ENCODE assay signal across 32 cellular contexts in the genomic region with DNA sequence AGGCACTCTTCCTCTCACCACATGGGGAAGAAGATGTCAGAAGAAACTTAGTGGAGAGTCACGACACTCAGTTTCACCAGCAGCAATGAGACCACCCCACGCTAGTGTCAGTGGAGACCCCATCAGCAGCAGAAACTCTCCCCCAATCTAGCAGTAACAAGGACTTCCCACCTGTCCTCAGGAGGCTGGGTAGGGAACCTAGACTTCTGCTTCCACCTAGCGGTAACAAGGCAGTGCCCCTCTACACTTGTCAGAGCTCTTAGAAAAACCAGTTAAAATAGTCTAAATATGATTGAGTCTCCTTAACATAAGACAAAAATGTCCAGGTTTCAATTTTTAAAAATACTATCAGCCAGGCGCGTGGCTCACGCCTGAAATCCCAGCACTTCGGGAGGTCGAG. TPM values are rescaled to one million over a fixed set of nuclear protein-coding genes. Genes with fewer than 3 reads are reported as not detected.
DNase-seq lines count a peak whose midpoint lies in the region; ATAC-seq and TF ChIP-seq lines count a peak whose summit lies in the region.
"Had no signal": no experiment of that assay in that cellular context is flagged by ENCODE, and none has a peak within 500 bp of the region (broad histone marks: within the 10 kb centered on the region; RNA-seq: fewer than 3 reads in every experiment).

No MANE protein-coding gene starts in this region.

- no peak overlapping the region for H3K4me3 ChIP-seq in OCI-LY1 (ENCODE audit: low read depth, low read length, poor library complexity, severe bottlenecking)
- no peak overlapping the region for H3K4me3 ChIP-seq in choroid plexus epithelial cell (ENCODE audit: low read depth, low read length)
- H3K4me3 ChIP-seq in tibial artery, result no peak overlapping the region
- H3K4me3 ChIP-seq: BLaER1 treated with 17β-estradiol and CSF1 and Interleukin-3, amounts not matched to agents 10 nM and 100 nM; cardiac muscle cell; coronary artery; esophagus muscularis mucosa; heart left ventricle had no signal

- no peak overlapping the region for H2BK12ac ChIP-seq in H9 (ENCODE audit: insufficient read length, low read depth, low read length)

- H3K23me2 ChIP-seq in H9 (ENCODE audit: insufficient read length, low read depth, low read length, poor library complexity, severe bottlenecking), result no peaks in the 10 kb centered on the region

- no peaks in the 10 kb centered on the region; a peak in 1 of 5 replicates for H3K9me3 Mint-ChIP-seq in H9
- H3K9me3 Mint-ChIP-seq: activated CD8-positive, alpha-beta T cell treated with anti-CD3 and anti-CD28 coated beads for 36 hours; activated T-helper 2 cell treated with anti-CD3 and anti-CD28 coated beads, Interferon-gamma antibody, Interleukin-2, Interleukin-4, amounts not matched to agents 10 μg/mL and 5 μg/mL and 100 μg/mL, durations not matched to agents 14 hours and 24 hours and 36 hours; effector memory CD8-positive, alpha-beta T cell; type B pancreatic cell had no signal

- H3K4me3 Mint-ChIP-seq in H9, result no peak overlapping the region
- H3K4me3 Mint-ChIP-seq: activated CD8-positive, alpha-beta T cell treated with anti-CD3 and anti-CD28 coated beads for 36 hours; activated naive CD4-positive, alpha-beta T cell treated with anti-CD3 and anti-CD28 coated beads, Interleukin-2, amount 50 U/mL, for 24 hours; effector memory CD8-positive, alpha-beta T cell; neural crest cell; type B pancreatic cell had no signal

- no peak overlapping the region for H4K5ac ChIP-seq in H9 (ENCODE audit: insufficient read length, low read depth, low read length)

- no peaks in the 10 kb centered on the region for H3F3A ChIP-seq in OCI-LY1 (ENCODE audit: insufficient read depth, low read length)

- no peaks in the 10 kb centered on the region for H3K9me2 ChIP-seq in OCI-LY1 (ENCODE audit: low read depth, low read length)

- TF ChIP-seq CTCF in C4-2B (conservative IDR thresholded peaks at IDR 0.05) (peak; percentile 25), H9 (conservative IDR thresholded peaks at IDR 0.05) (peak; percentile 59), OCI-LY1 (IDR thresholded peaks at IDR 0.05; ENCODE audit: low read length) (peak; percentile 29; the same call in 1 of the 2 replicates), choroid plexus epithelial cell (conservative IDR thresholded peaks at IDR 0.05; ENCODE audit: low read depth, low read length) (peak; percentile 3), tibial artery (IDR thresholded peaks at IDR 0.05) (no peak)

- H3K27me3 Mint-ChIP-seq in H9 (ENCODE audit: low read depth), result no peaks in the 10 kb centered on the region
- H3K27me3 Mint-ChIP-seq: activated CD8-positive, alpha-beta T cell treated with anti-CD3 and anti-CD28 coated beads for 36 hours; activated naive CD4-positive, alpha-beta T cell treated with anti-CD3 and anti-CD28 coated beads, Interleukin-2, amount 50 U/mL, for 24 hours; effector memory CD8-positive, alpha-beta T cell; type B pancreatic cell had no signal

- ATAC-seq in GM18861 (IDR thresholded peaks at IDR 0.05; ENCODE audit: unreplicated experiment), result no peak
- ATAC-seq in HG02623 (IDR thresholded peaks at IDR 0.05; ENCODE audit: unreplicated experiment), result no peak
- ATAC-seq: activated CD8-positive, alpha-beta T cell treated with anti-CD3 and anti-CD28 coated beads for 36 hours; effector memory CD8-positive, alpha-beta T cell; foreskin keratinocyte; heart left ventricle had no signal

- peak; percentile 44 for DNase-seq in H9
- DNase-seq in choroid plexus epithelial cell (ENCODE audit: low read depth), result no peak
- DNase-seq in tibial artery, result no peak
- DNase-seq: activated CD4-positive, CD25-positive, alpha-beta regulatory T cell treated with anti-CD3 and anti-CD28 coated beads, Interleukin-2, amount 50 U/mL, for 72 hours; activated CD8-positive, alpha-beta T cell treated with anti-CD3 and anti-CD28 coated beads for 36 hours; amygdala; COR-L47; DMS79; effector memory CD8-positive, alpha-beta T cell; foreskin keratinocyte; GF-D8; heart left ventricle; NCI-H1105 treated with DMSO at 0.1 percent for 48 hours; NCI-H2029 treated with DMSO at 0.1 percent for 48 hours; NCI-H345; NCI-H748 treated with DMSO at 0.1 percent for 48 hours; stimulated activated CD4-positive, alpha-beta T cell treated with anti-CD3 and anti-CD28 coated beads, Interleukin-2, amount 100 ng/mL, for 24 hours had no signal

- no peak overlapping the region for H3K14ac ChIP-seq in H9 (ENCODE audit: insufficient read depth, low read length)

- H3K36me3 Mint-ChIP-seq in H9 (ENCODE audit: insufficient read depth in 1 of 3, low read depth in 3 of 3), result no peaks in the 10 kb centered on the region
- H3K36me3 Mint-ChIP-seq: type B pancreatic cell had no signal

- no peak overlapping the region for H3K27ac ChIP-seq in C4-2B
- no peak overlapping the region for H3K27ac ChIP-seq in H9 (ENCODE audit: insufficient read length, low read depth, low read length)
- no peak overlapping the region for H3K27ac ChIP-seq in OCI-LY1 (ENCODE audit: low read depth, low read length, poor library complexity, severe bottlenecking)
- H3K27ac ChIP-seq in tibial artery, result no peak overlapping the region
- H3K27ac ChIP-seq: BLaER1 treated with 17β-estradiol and CSF1 and Interleukin-3, amounts not matched to agents 10 nM and 100 nM; cardiac muscle cell; coronary artery; esophagus muscularis mucosa; foreskin keratinocyte; heart left ventricle; HL-60; parathyroid adenoma had no signal

- no peak overlapping the region for H2BK20ac ChIP-seq in H9 (ENCODE audit: low read depth, low read length, poor library complexity, severe bottlenecking)

- no peaks in the 10 kb centered on the region for H3K4me1 Mint-ChIP-seq in H9

- no peak overlapping the region for H2AK5ac ChIP-seq in H9 (ENCODE audit: insufficient read length, low read length)

- intact Hi-C loops in tibial artery (cut with DNase I; ENCODE audit: low total_unique reads), result no loop called here

- H3K36me3 ChIP-seq in OCI-LY1 (ENCODE audit: insufficient read depth, low read length) (no peaks in the 10 kb centered on the region), tibial artery (no peaks in the 10 kb centered on the region)
- H3K36me3 ChIP-seq: BLaER1 treated with 17β-estradiol and CSF1 and Interleukin-3, amounts not matched to agents 10 nM and 100 nM; cardiac muscle cell; esophagus muscularis mucosa; heart left ventricle had no signal

- H3K79me2 ChIP-seq in H9 (ENCODE audit: insufficient read depth, low read length) (no peaks in the 10 kb centered on the region), OCI-LY1 (ENCODE audit: insufficient read depth, low read length) (no peaks in the 10 kb centered on the region)
- H3K79me2 ChIP-seq: parathyroid adenoma had no signal

- H3K56ac ChIP-seq in H9 (ENCODE audit: insufficient read length, low read depth, low read length), result no peak overlapping the region

- H3T11ph ChIP-seq in H9 (ENCODE audit: low read length), result no peak overlapping the region

- H3K4me1 ChIP-seq in H9 (ENCODE audit: insufficient read depth, low read length) (no peaks in the 10 kb centered on the region), OCI-LY1 (ENCODE audit: insufficient read depth, low read length, severe bottlenecking) (no peaks in the 10 kb centered on the region), tibial artery (no peaks in the 10 kb centered on the region)
- H3K4me1 ChIP-seq: BLaER1 treated with 17β-estradiol and CSF1 and Interleukin-3, amounts not matched to agents 10 nM and 100 nM; esophagus muscularis mucosa; foreskin keratinocyte; heart left ventricle; parathyroid adenoma had no signal

- no peak overlapping the region for H4K91ac ChIP-seq in H9 (ENCODE audit: insufficient read length, low read depth, low read length)

- H2BK15ac ChIP-seq in H9 (ENCODE audit: low read depth, low read length), result no peak overlapping the region

- H2BK120ac ChIP-seq in H9 (ENCODE audit: low read depth, low read length, poor library complexity, severe bottlenecking), result no peak overlapping the region

- whole genome bisulfite sequencing in H9 (ENCODE audit: extremely low coverage, insufficient read length, low lambda C conversion rate), result no CpG with 5 or more reads among the region's 8 CpGs

- H3K9me3 ChIP-seq in H9 (ENCODE audit: control insufficient read depth, low read depth, low read length) (no peaks in the 10 kb centered on the region), OCI-LY1 (ENCODE audit: low read length) (no peaks in the 10 kb centered on the region), tibial artery (no peaks in the 10 kb centered on the region)
- H3K9me3 ChIP-seq: BLaER1 treated with 17β-estradiol and CSF1 and Interleukin-3, amounts not matched to agents 10 nM and 100 nM; esophagus muscularis mucosa; heart left ventricle had no signal

- no peak overlapping the region for H2AFZ ChIP-seq in H9 (ENCODE audit: low read length)
- no peak overlapping the region for H2AFZ ChIP-seq in OCI-LY1 (ENCODE audit: low read length)
- H2AFZ ChIP-seq: parathyroid adenoma had no signal

- H4K20me1 ChIP-seq in H9 (ENCODE audit: control insufficient read depth, insufficient read depth, insufficient read length) (no peaks in the 10 kb centered on the region), OCI-LY1 (ENCODE audit: insufficient read depth, low read length) (no peaks in the 10 kb centered on the region)
- H4K20me1 ChIP-seq: BLaER1 treated with 17β-estradiol and CSF1 and Interleukin-3, amounts not matched to agents 10 nM and 100 nM had no signal

- no peak overlapping the region for H3K4me2 ChIP-seq in H9 (ENCODE audit: insufficient read depth, insufficient read length, low read length)
- H3K4me2 ChIP-seq in OCI-LY1 (ENCODE audit: low read length), result no peak overlapping the region
- H3K4me2 ChIP-seq: BLaER1 treated with 17β-estradiol and CSF1 and Interleukin-3, amounts not matched to agents 10 nM and 100 nM had no signal

- no peaks in the 10 kb centered on the region for H3K79me1 ChIP-seq in H9 (ENCODE audit: insufficient read depth, low read depth, low read length, poor library complexity, severe bottlenecking)

- H3K9ac ChIP-seq in H9 (ENCODE audit: extremely low read depth, insufficient read length, low read length) (no peak overlapping the region), OCI-LY1 (ENCODE audit: low read length) (no peak overlapping the region)
- H3K9ac ChIP-seq: BLaER1 treated with 17β-estradiol and CSF1 and Interleukin-3, amounts not matched to agents 10 nM and 100 nM; parathyroid adenoma had no signal

- H3K18ac ChIP-seq in H9 (ENCODE audit: insufficient read length, low read depth, low read length), result no peak overlapping the region

- H3K27me3 ChIP-seq in H9 (ENCODE audit: insufficient read depth, low read length), result no peaks in the 10 kb centered on the region
- H3K27me3 ChIP-seq in OCI-LY1 (ENCODE audit: insufficient read depth, low read length), result no peaks in the 10 kb centered on the region
- H3K27me3 ChIP-seq in tibial artery, result no peaks in the 10 kb centered on the region
- H3K27me3 ChIP-seq: BLaER1 treated with 17β-estradiol and CSF1 and Interleukin-3, amounts not matched to agents 10 nM and 100 nM; cardiac muscle cell; esophagus muscularis mucosa; foreskin keratinocyte; heart left ventricle had no signal

- H2BK5ac ChIP-seq in H9 (ENCODE audit: insufficient read length, low read length), result no peak overlapping the region

- H4K8ac ChIP-seq in H9 (replicated peaks; ENCODE audit: insufficient read length, low read depth, low read length), result no peak overlapping the region

- no peak overlapping the region for H3K4ac ChIP-seq in H9 (ENCODE audit: low read depth, low read length)

- no peak overlapping the region for H3K23ac ChIP-seq in H9 (ENCODE audit: insufficient read length, low read depth, low read length)

- H3K27ac Mint-ChIP-seq in H9, result no peak overlapping the region
- H3K27ac Mint-ChIP-seq: activated CD8-positive, alpha-beta T cell treated with anti-CD3 and anti-CD28 coated beads for 36 hours; activated T-helper 2 cell treated with anti-CD3 and anti-CD28 coated beads, Interferon-gamma antibody, Interleukin-2, Interleukin-4, amounts not matched to agents 10 μg/mL and 5 μg/mL and 100 μg/mL, durations not matched to agents 14 hours and 24 hours and 36 hours; effector memory CD8-positive, alpha-beta T cell; type B pancreatic cell had no signal

RNA-seq across cellular contexts. Expression of gene TRAT1, which starts 57.3 kb away (rescaled TPM):
- not detected in 2 replicates for total RNA-seq in H9 (2021)
- total RNA-seq: cardiac muscle cell, foreskin keratinocyte, MCF 10A, neural crest cell had no signal

Comparison
In these comparisons a context has a peak if more than half of its experiments do, and no peak if none do; other contexts are left out.
1. CTCF ChIP-seq: peak in C4-2B (single experiment), H9 (single experiment), OCI-LY1 (single experiment) and choroid plexus epithelial cell (single experiment); none in tibial artery (0 of 2).